In genomic region chr7:83162402-83163256, GRCh38 we compare ENCODE assay signal across 1 cellular context.
TF ChIP-seq lines count a peak whose summit lies in the region.

A gene with protein sequence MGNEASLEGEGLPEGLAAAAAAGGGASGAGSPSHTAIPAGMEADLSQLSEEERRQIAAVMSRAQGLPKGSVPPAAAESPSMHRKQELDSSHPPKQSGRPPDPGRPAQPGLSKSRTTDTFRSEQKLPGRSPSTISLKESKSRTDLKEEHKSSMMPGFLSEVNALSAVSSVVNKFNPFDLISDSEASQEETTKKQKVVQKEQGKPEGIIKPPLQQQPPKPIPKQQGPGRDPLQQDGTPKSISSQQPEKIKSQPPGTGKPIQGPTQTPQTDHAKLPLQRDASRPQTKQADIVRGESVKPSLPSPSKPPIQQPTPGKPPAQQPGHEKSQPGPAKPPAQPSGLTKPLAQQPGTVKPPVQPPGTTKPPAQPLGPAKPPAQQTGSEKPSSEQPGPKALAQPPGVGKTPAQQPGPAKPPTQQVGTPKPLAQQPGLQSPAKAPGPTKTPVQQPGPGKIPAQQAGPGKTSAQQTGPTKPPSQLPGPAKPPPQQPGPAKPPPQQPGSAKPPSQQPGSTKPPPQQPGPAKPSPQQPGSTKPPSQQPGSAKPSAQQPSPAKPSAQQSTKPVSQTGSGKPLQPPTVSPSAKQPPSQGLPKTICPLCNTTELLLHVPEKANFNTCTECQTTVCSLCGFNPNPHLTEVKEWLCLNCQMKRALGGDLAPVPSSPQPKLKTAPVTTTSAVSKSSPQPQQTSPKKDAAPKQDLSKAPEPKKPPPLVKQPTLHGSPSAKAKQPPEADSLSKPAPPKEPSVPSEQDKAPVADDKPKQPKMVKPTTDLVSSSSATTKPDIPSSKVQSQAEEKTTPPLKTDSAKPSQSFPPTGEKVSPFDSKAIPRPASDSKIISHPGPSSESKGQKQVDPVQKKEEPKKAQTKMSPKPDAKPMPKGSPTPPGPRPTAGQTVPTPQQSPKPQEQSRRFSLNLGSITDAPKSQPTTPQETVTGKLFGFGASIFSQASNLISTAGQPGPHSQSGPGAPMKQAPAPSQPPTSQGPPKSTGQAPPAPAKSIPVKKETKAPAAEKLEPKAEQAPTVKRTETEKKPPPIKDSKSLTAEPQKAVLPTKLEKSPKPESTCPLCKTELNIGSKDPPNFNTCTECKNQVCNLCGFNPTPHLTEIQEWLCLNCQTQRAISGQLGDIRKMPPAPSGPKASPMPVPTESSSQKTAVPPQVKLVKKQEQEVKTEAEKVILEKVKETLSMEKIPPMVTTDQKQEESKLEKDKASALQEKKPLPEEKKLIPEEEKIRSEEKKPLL (N-terminal part only) (minus strand): TSS chr7:83162884. CDS start chr7:83162592, 292 bp downstream.

TF ChIP-seq in Ishikawa, 13 proteins besides CTCF, POLR2A, EP300 and RAD21 (continued from another document):
- TF ChIP-seq, protein P1, sequence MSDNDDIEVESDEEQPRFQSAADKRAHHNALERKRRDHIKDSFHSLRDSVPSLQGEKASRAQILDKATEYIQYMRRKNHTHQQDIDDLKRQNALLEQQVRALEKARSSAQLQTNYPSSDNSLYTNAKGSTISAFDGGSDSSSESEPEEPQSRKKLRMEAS (IDR thresholded peaks at IDR 0.05) = peak; percentile 76
- peak; percentile 84 for TF ChIP-seq TAF1 (IDR thresholded peaks at IDR 0.05; ENCODE audit: low read depth)
- peak; percentile 76 for TF ChIP-seq YY1 (IDR thresholded peaks at IDR 0.05; ENCODE audit: low read depth)
TF ChIP-seq in Ishikawa: peak in this region for 11.
